ENCODE assay signal across 1 cellular context in the genomic region with DNA sequence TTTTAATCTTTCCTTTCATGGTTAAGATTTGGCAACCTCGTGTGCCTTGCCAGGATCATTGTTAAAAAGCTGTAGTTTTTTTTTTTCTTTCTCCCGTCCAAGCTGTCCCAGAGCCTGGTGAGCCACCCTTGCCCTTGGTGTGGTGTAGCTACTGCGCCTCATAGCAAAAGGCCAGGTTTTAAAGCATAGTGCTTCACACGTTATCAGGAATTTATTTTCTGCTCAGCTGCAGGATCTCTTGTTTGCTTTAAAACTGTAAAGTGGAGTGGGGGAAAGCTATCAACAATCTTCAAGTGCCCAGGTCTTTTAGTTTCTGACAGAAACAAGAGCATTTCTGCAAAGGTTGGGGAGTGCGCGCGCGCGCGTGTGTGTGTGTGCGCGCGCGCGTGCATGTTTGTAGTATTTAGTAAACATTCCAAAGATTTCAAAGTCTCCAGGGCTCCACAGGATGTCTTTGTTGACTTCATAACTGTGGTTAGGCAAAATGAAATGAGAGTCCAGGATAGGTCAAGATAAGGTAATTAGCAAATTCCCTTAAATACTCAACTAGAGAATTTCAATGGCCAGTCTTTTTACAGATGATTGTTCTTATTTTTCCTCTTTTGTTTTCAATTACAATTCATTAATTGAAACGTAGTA.
TF ChIP-seq lines count a peak whose summit lies in the region.

No MANE protein-coding gene starts in this region.

TF ChIP-seq in HepG2, 621 proteins besides CTCF, POLR2A, EP300 and RAD21 (continued from another document and continues in another):
- no peak for TF ChIP-seq AKNA (CRISPR knock-in tag; IDR thresholded peaks at IDR 0.05; ENCODE audit: borderline replicate concordance)
- no peak for TF ChIP-seq FOXK1 (CRISPR knock-in tag; IDR thresholded peaks at IDR 0.05; ENCODE audit: borderline replicate concordance, low read depth)
- no peak for TF ChIP-seq ZFAT (CRISPR knock-in tag; conservative IDR thresholded peaks at IDR 0.05)
- TF ChIP-seq TAF1 (CRISPR knock-in tag; IDR thresholded peaks at IDR 0.05) = no peak
- no peak for TF ChIP-seq GPN1 (CRISPR knock-in tag; IDR thresholded peaks at IDR 0.05; ENCODE audit: borderline replicate concordance)
- no peak for TF ChIP-seq ZBTB7B (CRISPR knock-in tag; IDR thresholded peaks at IDR 0.05)
- TF ChIP-seq ASH2L (IDR thresholded peaks at IDR 0.05; ENCODE audit: insufficient read length, low read depth, low read length) = peak; percentile 74
- TF ChIP-seq PHF5A (CRISPR knock-in tag; IDR thresholded peaks at IDR 0.05; ENCODE audit: low read depth, unreplicated experiment) = no peak
- no peak for TF ChIP-seq ZBTB2 (CRISPR knock-in tag; IDR thresholded peaks at IDR 0.05; ENCODE audit: low read depth)
- TF ChIP-seq ISL2 (CRISPR knock-in tag; IDR thresholded peaks at IDR 0.05) = no peak
- peak; percentile 71; the same call in 1 of the 2 replicates for TF ChIP-seq LCORL (IDR thresholded peaks at IDR 0.05)
- TF ChIP-seq LCORL (CRISPR knock-in tag; IDR thresholded peaks at IDR 0.05) = peak; percentile 22; the same call in 1 of the 2 replicates
- no peak for TF ChIP-seq SETDB1 (CRISPR knock-in tag; IDR thresholded peaks at IDR 0.05; ENCODE audit: borderline replicate concordance)
- TF ChIP-seq KAT8 (CRISPR knock-in tag; IDR thresholded peaks at IDR 0.05) = no peak
- TF ChIP-seq KDM5A (IDR thresholded peaks at IDR 0.05; ENCODE audit: borderline replicate concordance, low read length) = peak; percentile 79; the same call in 1 of the 2 replicates
- TF ChIP-seq CC2D1A (CRISPR knock-in tag; IDR thresholded peaks at IDR 0.05) = no peak
- no peak for TF ChIP-seq HNRNPK (IDR thresholded peaks at IDR 0.05; ENCODE audit: low read depth, low read length, poor library complexity, severe bottlenecking)
- TF ChIP-seq ERF (CRISPR knock-in tag; IDR thresholded peaks at IDR 0.05) = no peak
- no peak for TF ChIP-seq SAFB2 (CRISPR knock-in tag; IDR thresholded peaks at IDR 0.05; ENCODE audit: borderline replicate concordance, low read depth)
- no peak for TF ChIP-seq HOXA9 (CRISPR knock-in tag; IDR thresholded peaks at IDR 0.05; ENCODE audit: borderline replicate concordance)
- no peak for TF ChIP-seq KLF6 (CRISPR knock-in tag; IDR thresholded peaks at IDR 0.05)
- TF ChIP-seq ZMYM3 (CRISPR knock-in tag; IDR thresholded peaks at IDR 0.05) = no peak
- TF ChIP-seq ZNF670 (CRISPR knock-in tag; IDR thresholded peaks at IDR 0.05; ENCODE audit: borderline replicate concordance) = no peak
- TF ChIP-seq FOXJ3 (CRISPR knock-in tag; IDR thresholded peaks at IDR 0.05; ENCODE audit: borderline replicate concordance) = no peak
- no peak for TF ChIP-seq ZNF331 (CRISPR knock-in tag; IDR thresholded peaks at IDR 0.05)
- TF ChIP-seq POLR2AphosphoS2 (IDR thresholded peaks at IDR 0.05; ENCODE audit: low read depth, low read length) = no peak
- TF ChIP-seq HHEX (CRISPR knock-in tag; IDR thresholded peaks at IDR 0.05) = no peak
- 0 out of 2 replicates have a peak, but pooled peaks have one; percentile 25 for TF ChIP-seq PHF21A (CRISPR knock-in tag; IDR thresholded peaks at IDR 0.05)
- TF ChIP-seq ZKSCAN5 (CRISPR knock-in tag; IDR thresholded peaks at IDR 0.05) = no peak
- TF ChIP-seq, protein P1, sequence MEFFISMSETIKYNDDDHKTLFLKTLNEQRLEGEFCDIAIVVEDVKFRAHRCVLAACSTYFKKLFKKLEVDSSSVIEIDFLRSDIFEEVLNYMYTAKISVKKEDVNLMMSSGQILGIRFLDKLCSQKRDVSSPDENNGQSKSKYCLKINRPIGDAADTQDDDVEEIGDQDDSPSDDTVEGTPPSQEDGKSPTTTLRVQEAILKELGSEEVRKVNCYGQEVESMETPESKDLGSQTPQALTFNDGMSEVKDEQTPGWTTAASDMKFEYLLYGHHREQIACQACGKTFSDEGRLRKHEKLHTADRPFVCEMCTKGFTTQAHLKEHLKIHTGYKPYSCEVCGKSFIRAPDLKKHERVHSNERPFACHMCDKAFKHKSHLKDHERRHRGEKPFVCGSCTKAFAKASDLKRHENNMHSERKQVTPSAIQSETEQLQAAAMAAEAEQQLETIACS (CRISPR knock-in tag; IDR thresholded peaks at IDR 0.05) = peak; percentile 91
- TF ChIP-seq SOX13 (IDR thresholded peaks at IDR 0.05) = no peak
- TF ChIP-seq SOX13 (CRISPR knock-in tag; conservative IDR thresholded peaks at IDR 0.05 in 1 of 2, IDR thresholded peaks at IDR 0.05 in 1 of 2) = peak in 1 of 2 experiments; percentile 39; a peak in 1 of 4 replicates
- TF ChIP-seq, protein P2, sequence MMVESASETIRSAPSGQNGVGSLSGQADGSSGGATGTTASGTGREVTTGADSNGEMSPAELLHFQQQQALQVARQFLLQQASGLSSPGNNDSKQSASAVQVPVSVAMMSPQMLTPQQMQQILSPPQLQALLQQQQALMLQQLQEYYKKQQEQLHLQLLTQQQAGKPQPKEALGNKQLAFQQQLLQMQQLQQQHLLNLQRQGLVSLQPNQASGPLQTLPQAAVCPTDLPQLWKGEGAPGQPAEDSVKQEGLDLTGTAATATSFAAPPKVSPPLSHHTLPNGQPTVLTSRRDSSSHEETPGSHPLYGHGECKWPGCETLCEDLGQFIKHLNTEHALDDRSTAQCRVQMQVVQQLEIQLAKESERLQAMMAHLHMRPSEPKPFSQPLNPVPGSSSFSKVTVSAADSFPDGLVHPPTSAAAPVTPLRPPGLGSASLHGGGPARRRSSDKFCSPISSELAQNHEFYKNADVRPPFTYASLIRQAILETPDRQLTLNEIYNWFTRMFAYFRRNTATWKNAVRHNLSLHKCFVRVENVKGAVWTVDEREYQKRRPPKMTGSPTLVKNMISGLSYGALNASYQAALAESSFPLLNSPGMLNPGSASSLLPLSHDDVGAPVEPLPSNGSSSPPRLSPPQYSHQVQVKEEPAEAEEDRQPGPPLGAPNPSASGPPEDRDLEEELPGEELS (CRISPR knock-in tag; IDR thresholded peaks at IDR 0.05) = 0 out of 2 replicates have a peak, but pooled peaks have one; percentile 60
- TF ChIP-seq ARID5B (CRISPR knock-in tag; IDR thresholded peaks at IDR 0.05) = peak; percentile 43; the same call in 1 of the 2 replicates
- no peak for TF ChIP-seq CBX1 (IDR thresholded peaks at IDR 0.05; ENCODE audit: low read depth)
- no peak for TF ChIP-seq NR2C2 (CRISPR knock-in tag; IDR thresholded peaks at IDR 0.05; ENCODE audit: borderline replicate concordance)
- TF ChIP-seq RBM39 (IDR thresholded peaks at IDR 0.05; ENCODE audit: low read depth, low read length, poor library complexity, severe bottlenecking) = no peak
- peak; percentile 28; the same call in 1 of the 2 replicates for TF ChIP-seq MIXL1 (CRISPR knock-in tag; IDR thresholded peaks at IDR 0.05)
- TF ChIP-seq XRCC5 (optimal IDR thresholded peaks at IDR 0.05; ENCODE audit: low read length) = no peak
- peak; percentile 55; the same call in 1 of the 2 replicates for TF ChIP-seq EHMT2 (IDR thresholded peaks at IDR 0.05; ENCODE audit: borderline replicate concordance, low read depth, low read length)
- no peak for TF ChIP-seq HOXD1 (CRISPR knock-in tag; IDR thresholded peaks at IDR 0.05)
- no peak for TF ChIP-seq TIGD3 (CRISPR knock-in tag; IDR thresholded peaks at IDR 0.05; ENCODE audit: borderline replicate concordance)
- no peak for TF ChIP-seq ZBTB38 (CRISPR knock-in tag; IDR thresholded peaks at IDR 0.05)
- no peak for TF ChIP-seq ETV6 (CRISPR knock-in tag; conservative IDR thresholded peaks at IDR 0.05)
- peak; percentile 32; the same call in 1 of the 2 replicates for TF ChIP-seq CHD4 (IDR thresholded peaks at IDR 0.05; ENCODE audit: borderline replicate concordance, low read length)
- TF ChIP-seq, protein P3, sequence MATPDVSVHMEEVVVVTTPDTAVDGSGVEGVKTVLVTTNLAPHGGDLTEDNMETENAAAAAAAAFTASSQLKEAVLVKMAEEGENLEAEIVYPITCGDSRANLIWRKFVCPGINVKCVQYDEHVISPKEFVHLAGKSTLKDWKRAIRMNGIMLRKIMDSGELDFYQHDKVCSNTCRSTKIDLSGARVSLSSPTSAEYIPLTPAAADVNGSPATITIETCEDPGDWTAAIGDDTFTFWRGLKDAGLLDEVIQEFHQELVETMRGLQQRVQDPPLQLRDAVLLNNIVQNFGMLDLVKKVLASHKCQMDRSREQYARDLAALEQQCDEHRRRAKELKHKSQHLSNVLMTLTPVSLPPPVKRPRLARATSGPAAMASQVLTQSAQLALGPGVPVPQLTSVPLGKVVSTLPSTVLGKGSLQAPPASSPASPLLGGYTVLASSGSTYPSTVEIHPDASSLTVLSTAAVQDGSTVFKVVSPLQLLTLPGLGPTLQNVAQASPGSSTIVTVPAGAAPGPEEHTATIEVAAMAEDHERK (CRISPR knock-in tag; IDR thresholded peaks at IDR 0.05; ENCODE audit: low read depth) = no peak
- no peak for TF ChIP-seq FLYWCH1 (CRISPR knock-in tag; IDR thresholded peaks at IDR 0.05)
- no peak for TF ChIP-seq IKZF1 (IDR thresholded peaks at IDR 0.05)
- TF ChIP-seq, protein P4, sequence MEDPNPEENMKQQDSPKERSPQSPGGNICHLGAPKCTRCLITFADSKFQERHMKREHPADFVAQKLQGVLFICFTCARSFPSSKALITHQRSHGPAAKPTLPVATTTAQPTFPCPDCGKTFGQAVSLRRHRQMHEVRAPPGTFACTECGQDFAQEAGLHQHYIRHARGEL (CRISPR knock-in tag; IDR thresholded peaks at IDR 0.05) = no peak
- no peak for TF ChIP-seq SYNCRIP (IDR thresholded peaks at IDR 0.05; ENCODE audit: insufficient read depth, low read depth, low read length)
